ENCODE assay signal across 11 cellular contexts in the genomic region with DNA sequence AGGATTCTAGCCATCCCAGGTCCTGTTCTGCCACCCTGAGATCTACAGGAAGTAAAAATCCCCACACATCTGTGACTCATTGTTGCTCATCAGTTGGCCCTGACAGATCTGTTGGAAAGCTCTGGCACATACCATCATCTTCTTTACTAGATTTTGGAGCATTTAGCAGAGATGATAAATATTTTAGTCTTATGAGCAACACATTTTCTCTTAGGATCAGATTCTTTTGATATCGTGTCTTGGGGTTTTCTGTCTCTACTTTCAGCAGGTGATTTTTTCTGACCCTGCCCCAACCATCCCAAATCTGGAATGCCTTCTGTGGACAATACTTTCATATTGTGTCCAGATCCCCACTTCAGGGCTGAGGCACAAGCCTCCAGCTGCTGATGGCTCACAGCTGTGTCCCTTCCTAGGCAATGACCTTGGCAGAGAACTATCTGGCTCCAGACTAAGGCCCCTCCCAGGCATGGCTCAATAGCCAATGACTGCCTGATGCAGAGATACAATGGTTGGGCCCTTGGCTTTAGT.
DNase-seq lines count a peak whose midpoint lies in the region; ATAC-seq, FAIRE-seq and TF ChIP-seq lines count a peak whose summit lies in the region.
"Had no signal": no experiment of that assay in that cellular context is flagged by ENCODE, and none has a peak within 500 bp of the region (broad histone marks: within the 10 kb centered on the region; RNA-seq: fewer than 3 reads in every experiment).

No MANE protein-coding gene starts in this region.

- no peak overlapping the region for H2AFZ ChIP-seq in K562 (ENCODE audit: low read depth, low read length)

- no peaks in the 10 kb centered on the region for H3K79me2 ChIP-seq in K562 (ENCODE audit: control insufficient read depth, insufficient read depth, low read length)

- H3K27ac Mint-ChIP-seq in activated CD4-positive, alpha-beta T cell treated with anti-CD3 and anti-CD28 coated beads for 36 hours = no peak overlapping the region
- H3K27ac Mint-ChIP-seq: activated naive CD4-positive, alpha-beta T cell treated with anti-CD3 and anti-CD28 coated beads, Interleukin-2, amount 50 U/mL, for 24 hours; B cell had no signal

- FAIRE-seq in K562 (lab: Jason Lieb, UNC) = no peak
- FAIRE-seq: islet of Langerhans had no signal

- CTCF ChIA-PET in activated CD4-positive, alpha-beta T cell treated with anti-CD3 and anti-CD28 coated beads for 36 hours (lab: Charles Lee) = no interaction called here
- CTCF ChIA-PET in K562 (lab: Yijun Ruan, JAX; ENCODE audit: low intra/inter-chr PET ratio) = no interaction called here

- TF ChIP-seq POLR2A in K562 (conservative IDR thresholded peaks at IDR 0.05) (no peak), thyroid gland (IDR thresholded peaks at IDR 0.05) (no peak)

- H3K27me3 ChIP-seq in K562 (ENCODE audit: control insufficient read depth in 2 of 2, insufficient read depth in 2 of 2, low read length in 2 of 2) (no peaks in the 10 kb centered on the region; a peak in 1 of 5 replicates), kidney epithelial cell (ENCODE audit: control insufficient read depth, insufficient read depth, low read length) (no peaks in the 10 kb centered on the region), thyroid gland (no peaks in the 10 kb centered on the region)

- WGBS in K562 (ENCODE audit: insufficient coverage, low coverage, missing lambda C conversion rate) = 5% methylated on average over 1 of the region's 1 CpG
- 77 to 96% methylated on average over 1 of the region's 1 CpG for WGBS in thyroid gland, 2 donors

- H3K27ac ChIP-seq in K562 (ENCODE audit: extremely low read depth, low read depth, low read length) (no peak overlapping the region), thyroid gland (no peak overlapping the region)

- H3K4me3 Mint-ChIP-seq in activated CD4-positive, alpha-beta T cell treated with anti-CD3 and anti-CD28 coated beads for 36 hours = no peak overlapping the region
- H3K4me3 Mint-ChIP-seq: activated naive CD4-positive, alpha-beta T cell treated with anti-CD3 and anti-CD28 coated beads, Interleukin-2, amount 50 U/mL, for 24 hours; B cell had no signal

- in situ Hi-C loops in K562 (cut with MboI) = no loop called here

- peaks cover 16% of the 10 kb centered on the region for H3K27me3 Mint-ChIP-seq in activated CD4-positive, alpha-beta T cell treated with anti-CD3 and anti-CD28 coated beads for 36 hours

- no peak overlapping the region for H3K4me2 ChIP-seq in K562 (ENCODE audit: insufficient read depth, low read length)

- no TSS peak for BruUV-seq in K562 (replicated peaks; lab: Mats Ljungman, UMichigan)

- H3K4me1 ChIP-seq in K562 (replicated peaks in 1 of 2; ENCODE audit: control insufficient read depth in 2 of 2, insufficient read depth in 2 of 2, low read length in 2 of 2) (peaks cover 0 to 4% of the 10 kb centered on the region in 2 experiments; a peak in 3 of 5 replicates), thyroid gland (peaks cover 0 to 6% of the 10 kb centered on the region in 2 donors)

- no peaks in the 10 kb centered on the region for H4K20me1 ChIP-seq in K562 (replicated peaks; ENCODE audit: control insufficient read depth, insufficient read depth, low read length)

- H3K9me1 ChIP-seq in K562 (ENCODE audit: control insufficient read depth, insufficient read depth, low read length) = no peaks in the 10 kb centered on the region

- peak; percentile 82 for ATAC-seq in activated CD4-positive, alpha-beta T cell treated with anti-CD3 and anti-CD28 coated beads for 36 hours
- ATAC-seq in K562 = no peak

- no peak for TF ChIP-seq RAD21 in K562 (CRISPR knock-in tag; conservative IDR thresholded peaks at IDR 0.05 in 1 of 2, IDR thresholded peaks at IDR 0.05 in 1 of 2)

- no peaks in the 10 kb centered on the region for H3K36me3 ChIP-seq in K562 (ENCODE audit: control insufficient read depth, insufficient read depth, low read length)
- H3K36me3 ChIP-seq in kidney epithelial cell (ENCODE audit: control insufficient read depth, insufficient read depth, low read length) = no peaks in the 10 kb centered on the region
- no peaks in the 10 kb centered on the region for H3K36me3 ChIP-seq in thyroid gland

- H3K9me3 Mint-ChIP-seq in activated CD4-positive, alpha-beta T cell treated with anti-CD3 and anti-CD28 coated beads for 36 hours (ENCODE audit: low read depth) = peaks cover 2% of the 10 kb centered on the region

- H3K9ac ChIP-seq in K562 (ENCODE audit: insufficient read depth in 1 of 2, low read depth in 2 of 2, low read length in 2 of 2) = no peak overlapping the region

- TF ChIP-seq CTCF in K562 (IDR thresholded peaks at IDR 0.05 in 2 of 3, conservative IDR thresholded peaks at IDR 0.05 in 1 of 3; ENCODE audit: insufficient read depth in 2 of 3, low read depth in 1 of 3, low read length in 3 of 3) (no peak), kidney epithelial cell (IDR thresholded peaks at IDR 0.05; ENCODE audit: insufficient read depth, low read length, poor library complexity, severe bottlenecking) (no peak), thyroid gland (IDR thresholded peaks at IDR 0.05) (no peak)

- POLR2A ChIA-PET in activated CD4-positive, alpha-beta T cell treated with anti-CD3 and anti-CD28 coated beads for 36 hours (lab: Charles Lee) = no interaction called here
- POLR2A ChIA-PET in K562 (lab: Yijun Ruan, JAX) = interaction anchor here (1.5 kb wide), 1 partner anchor 12 kb away, joined by 7 read pairs; no protein-coding TSS in a partner anchor

- H3K36me3 Mint-ChIP-seq in activated CD4-positive, alpha-beta T cell treated with anti-CD3 and anti-CD28 coated beads for 36 hours (ENCODE audit: low read depth) = no peaks in the 10 kb centered on the region
- H3K36me3 Mint-ChIP-seq: activated naive CD4-positive, alpha-beta T cell treated with anti-CD3 and anti-CD28 coated beads, Interleukin-2, amount 50 U/mL, for 24 hours had no signal

- H3K4me3 ChIP-seq in K562 = no peak overlapping the region
- no peak overlapping the region for H3K4me3 ChIP-seq in kidney epithelial cell (ENCODE audit: low read depth, low read length)
- no peak overlapping the region for H3K4me3 ChIP-seq in thyroid gland (replicated peaks in 1 of 3)

- intact Hi-C loops in activated CD4-positive, alpha-beta T cell treated with anti-CD3 and anti-CD28 coated beads for 36 hours (cut with DNase I, micrococcal nuclease) = no loop called here
- intact Hi-C loops in K562 (cut with micrococcal nuclease) (no loop called here), thyroid gland (cut with DNase I) (no loop called here)

- H3K9me3 ChIP-seq in K562 (replicated peaks; ENCODE audit: control insufficient read depth, insufficient read depth, low read depth, low read length) (0 out of 2 replicates have a peak, but pooled peaks cover 3% of the 10 kb centered on the region), thyroid gland (no peaks in the 10 kb centered on the region)

- TF ChIP-seq EP300 in K562 (IDR thresholded peaks at IDR 0.05; ENCODE audit: low read length) = no peak

- H3K4me1 Mint-ChIP-seq in activated CD4-positive, alpha-beta T cell treated with anti-CD3 and anti-CD28 coated beads for 36 hours = no peaks in the 10 kb centered on the region
- H3K4me1 Mint-ChIP-seq: activated naive CD4-positive, alpha-beta T cell treated with anti-CD3 and anti-CD28 coated beads, Interleukin-2, amount 50 U/mL, for 24 hours; B cell had no signal

- no peak for DNase-seq in activated CD4-positive, alpha-beta T cell treated with anti-CD3 and anti-CD28 coated beads for 36 hours
- DNase-seq in activated CD4-positive, alpha-beta T cell treated with anti-CD3 and anti-CD28 coated beads for 48 hours = no peak
- DNase-seq in K562 (ENCODE audit: extremely low read depth in 1 of 4, low spot score in 3 of 4) = no peak
- DNase-seq in kidney epithelial cell (ENCODE audit: low read depth) = peak; percentile 42
- DNase-seq in ureter (ENCODE audit: low spot score) = peak; percentile 65
- no peak for DNase-seq in thyroid gland
- no peak for DNase-seq in stimulated activated CD4-positive, alpha-beta T cell treated with anti-CD3 and anti-CD28 coated beads, Interleukin-2, amount 100 ng/mL, for 48 hours
- no peak for DNase-seq in NCI-H345 treated with DMSO at 0.1 percent for 48 hours (lab: John Stamatoyannopoulos, UW; ENCODE audit: unreplicated experiment)

TF ChIP-seq in K562, 482 proteins besides CTCF, POLR2A, EP300 and RAD21 (continues in another document):
- no peak for TF ChIP-seq CHCHD3 (CRISPR knock-in tag; IDR thresholded peaks at IDR 0.05)
- TF ChIP-seq, protein P1, sequence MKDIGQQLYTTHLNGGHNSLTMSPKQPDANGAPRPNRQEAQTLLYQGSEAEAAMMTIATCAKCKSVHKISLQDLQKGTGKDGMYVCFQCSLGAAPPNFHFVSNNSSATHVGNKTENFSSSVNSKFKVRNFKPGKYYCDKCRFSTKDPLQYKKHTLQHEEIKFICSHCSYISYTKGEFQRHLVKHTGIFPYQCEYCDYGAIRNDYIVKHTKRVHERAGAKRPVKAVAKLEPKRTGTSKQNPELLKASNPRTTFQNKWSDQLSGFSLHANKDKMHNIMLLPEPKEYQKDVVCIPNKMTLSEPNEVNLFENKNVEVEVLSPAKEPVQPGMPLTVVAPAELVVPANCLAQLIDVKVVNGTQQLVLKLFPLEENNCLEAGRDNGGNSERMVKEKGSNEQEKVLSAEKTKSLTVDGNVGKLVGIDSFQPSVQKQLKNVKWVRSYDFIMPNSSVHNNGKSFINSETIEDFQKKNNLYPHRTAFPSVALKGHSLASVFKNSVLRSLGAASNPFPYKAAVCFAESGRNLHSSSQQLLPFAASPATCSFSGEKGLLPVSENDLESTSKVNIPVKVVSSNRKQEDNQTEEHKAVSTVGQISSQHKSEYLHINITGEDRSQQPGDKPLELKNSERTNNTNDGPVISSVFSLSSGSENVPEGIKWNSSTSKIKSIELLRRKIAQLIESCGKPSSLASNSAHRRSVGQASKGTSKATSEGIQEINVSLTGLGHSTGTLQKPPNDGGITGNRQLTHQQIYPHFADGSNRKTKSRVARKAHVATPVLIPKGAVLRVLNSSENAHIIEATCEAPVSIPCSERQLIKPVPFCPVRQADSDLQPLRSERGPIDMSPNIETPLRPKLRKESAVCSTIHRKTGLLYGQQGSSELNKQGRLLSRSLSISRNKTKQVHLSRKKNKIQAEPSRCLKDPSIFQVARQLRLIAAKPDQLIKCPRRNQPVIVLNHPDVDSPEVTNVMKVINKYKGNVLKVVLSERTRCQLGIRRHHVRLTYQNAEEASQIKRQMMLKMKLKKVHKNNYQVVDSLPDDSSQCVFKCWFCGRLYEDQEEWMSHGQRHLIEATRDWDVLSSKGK (CRISPR knock-in tag; IDR thresholded peaks at IDR 0.05) = no peak
- TF ChIP-seq KLF10 (CRISPR knock-in tag; IDR thresholded peaks at IDR 0.05) = no peak
- 0 out of 2 replicates have a peak, but pooled peaks have one; percentile 16 for TF ChIP-seq JUND (IDR thresholded peaks at IDR 0.05; ENCODE audit: borderline replicate concordance, low read depth, low read length)
- no peak for TF ChIP-seq JUND (tag; IDR thresholded peaks at IDR 0.05; ENCODE audit: borderline replicate concordance, low read depth, low read length)
- no peak for TF ChIP-seq DACH1 (IDR thresholded peaks at IDR 0.05; ENCODE audit: partially characterized antibody)
- peak; percentile 74 for TF ChIP-seq FOSL1 (tag; conservative IDR thresholded peaks at IDR 0.05)
- no peak for TF ChIP-seq ZNF41 (CRISPR knock-in tag; conservative IDR thresholded peaks at IDR 0.05)

Comparison
In these comparisons a context has a peak if more than half of its experiments do, and no peak if none do; other contexts are left out.
1. DNase-seq: peak in kidney epithelial cell (single experiment) and ureter (single experiment); none in activated CD4-positive, alpha-beta T cell treated with anti-CD3 and anti-CD28 coated beads for 36 hours (single experiment), activated CD4-positive, alpha-beta T cell treated with anti-CD3 and anti-CD28 coated beads for 48 hours (single experiment), K562 (0 of 4), thyroid gland (0 of 2), stimulated activated CD4-positive, alpha-beta T cell treated with anti-CD3 and anti-CD28 coated beads, Interleukin-2, amount 100 ng/mL, for 48 hours (0 of 2) and NCI-H345 treated with DMSO at 0.1 percent for 48 hours (single experiment).